8 cellular contexts compared by ENCODE assay signal in the genomic region with DNA sequence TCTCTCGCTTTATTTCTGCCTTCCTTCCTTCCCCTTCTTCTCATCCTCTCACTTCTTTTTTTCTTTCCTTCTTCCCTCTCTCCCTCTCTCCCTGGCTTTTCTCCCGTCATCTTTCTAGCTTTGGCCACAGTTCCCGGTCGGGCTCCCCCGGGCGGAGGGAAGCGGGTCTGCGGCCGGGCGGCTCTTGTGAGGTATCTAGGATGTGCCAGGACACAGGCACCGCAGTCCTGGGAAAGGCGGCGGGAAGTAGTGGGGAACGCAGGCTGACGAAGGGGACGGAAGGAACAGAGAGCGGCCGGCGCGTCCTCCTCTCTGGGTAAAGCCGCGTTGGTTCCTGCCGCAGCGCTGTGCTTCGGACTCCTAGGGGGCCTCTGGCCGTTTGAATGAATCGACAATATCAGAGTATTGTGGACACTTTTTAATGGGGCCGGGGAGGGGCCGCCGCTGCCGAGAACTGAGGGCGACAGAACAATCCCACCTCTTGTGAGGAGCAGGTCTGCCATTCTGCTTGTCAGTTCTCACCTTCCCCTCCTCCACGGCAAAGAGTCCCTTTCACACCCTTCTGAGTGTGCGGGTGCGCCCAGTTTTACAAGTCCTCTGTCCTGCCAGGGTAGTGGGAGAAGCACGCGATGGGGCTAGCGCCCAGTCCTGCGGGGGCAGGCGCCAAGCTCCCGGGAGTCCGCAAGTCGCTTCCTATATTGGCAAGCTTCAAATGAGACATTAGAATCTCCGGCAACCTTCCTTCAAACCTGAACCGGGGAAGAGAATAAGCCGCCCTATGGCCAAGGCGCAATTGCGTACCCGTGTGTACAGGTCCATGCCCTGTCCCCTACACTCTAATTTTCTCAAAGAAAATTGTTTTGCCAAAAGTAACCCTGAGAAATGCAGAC. TPM values are rescaled to one million over a fixed set of nuclear protein-coding genes. Genes with fewer than 3 reads are reported as not detected.
A peak's percentile ranks its signal among the peaks of the same experiment; 100 is the strongest.
DNase-seq lines count a peak whose midpoint lies in the region; ATAC-seq lines count a peak whose summit lies in the region.

No MANE protein-coding gene starts in this region.

- ATAC-seq in GM18517 (IDR thresholded peaks at IDR 0.05; ENCODE audit: unreplicated experiment), result no peak

- DNase-seq in DMS 273 treated with DMSO at 0.1 percent for 48 hours (lab: John Stamatoyannopoulos, UW) (peak; percentile 49), HuH-7.5 (ENCODE audit: low spot score) (peak; percentile 89), SHP77 (lab: John Stamatoyannopoulos, UW) (peak; percentile 85 to 90), dedifferentiated amniotic fluid mesenchymal stem cell (ENCODE audit: extremely low spot score) (peak; percentile 73), lung microvascular endothelial cell (ENCODE audit: low read depth in 2 of 2) (peak; percentile 47 to 55), activated gamma-delta T cell (lab: John Stamatoyannopoulos, UW) (no peak), hippocampal formation (lab: John Stamatoyannopoulos, UW) (no peak)

RNA-seq across cellular contexts. Expression of a gene that starts 1.1 kb away (rescaled TPM):
- total RNA-seq in lung microvascular endothelial cell, result not detected in 2 replicates

RNA-seq across cellular contexts. Expression of a gene that starts 13.6 kb away (rescaled TPM):
- total RNA-seq in lung microvascular endothelial cell, result 3.4 and 3.5 TPM in 2 replicates

Comparison
In these comparisons a context has a peak if more than half of its experiments do, and no peak if none do; other contexts are left out.
1. DNase-seq: peak in DMS 273 treated with DMSO at 0.1 percent for 48 hours (single experiment), HuH-7.5 (single experiment), SHP77 (2 of 2), dedifferentiated amniotic fluid mesenchymal stem cell (single experiment) and lung microvascular endothelial cell (2 of 2); none in activated gamma-delta T cell (single experiment) and hippocampal formation (0 of 2).